ENCODE assay signal across 42 cellular contexts in the genomic region with DNA sequence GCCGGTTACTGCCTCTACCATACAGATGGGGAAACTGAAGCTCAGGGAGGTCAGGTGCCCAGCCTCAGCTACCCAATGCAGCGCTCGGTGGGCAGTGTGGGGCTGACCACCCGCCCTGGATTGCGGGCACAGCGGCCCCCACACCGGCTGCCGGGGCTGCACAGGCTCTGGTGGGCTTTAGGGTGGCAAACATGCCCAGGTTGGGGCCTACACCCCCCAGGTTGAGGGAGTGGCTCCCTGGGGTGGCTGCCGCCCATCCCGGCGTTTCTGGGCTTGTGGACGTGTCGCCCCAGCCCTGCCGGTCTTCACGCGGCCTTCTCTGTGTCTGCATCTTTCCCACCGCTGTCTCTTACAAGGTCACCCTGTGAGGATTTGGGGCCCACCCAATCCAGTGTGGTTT. TPM values are rescaled to one million over a fixed set of nuclear protein-coding genes. Genes with fewer than 3 reads are reported as not detected.
"Had no signal": no experiment of that assay in that cellular context is flagged by ENCODE, and none has a peak within 500 bp of the region (broad histone marks: within the 10 kb centered on the region; RNA-seq: fewer than 3 reads in every experiment).

No MANE protein-coding gene starts in this region.

- H3K4me3 ChIP-seq: adrenal gland, ascending aorta, body of pancreas, breast epithelium, cardiac muscle cell had no signal

- ATAC-seq: activated naive CD4-positive, alpha-beta T cell treated with anti-CD3 and anti-CD28 coated beads, Interleukin-2, amount 50 U/mL, for 72 hours; activated naive CD8-positive, alpha-beta T cell treated with anti-CD3 and anti-CD28 coated beads, Interleukin-2, amount 50 U/mL, for 24 hours; activated T-cell treated with anti-CD3 and anti-CD28 coated beads, Interleukin-2, amount 50 U/mL, for 4 hours; activated T-cell treated with anti-CD3 and anti-CD28 coated beads, Interleukin-2, amount 50 U/mL, for 72 hours; activated T-helper 17 cell treated with anti-CD3 and anti-CD28 coated beads, Interleukin-2, amount 50 U/mL, for 72 hours; body of pancreas had no signal

- H3K27ac ChIP-seq: adrenal gland, ascending aorta, body of pancreas, brain microvascular endothelial cell, breast epithelium, cardiac muscle cell had no signal

- H3K27me3 Mint-ChIP-seq: brain; central memory CD8-positive, alpha-beta T cell had no signal

- H3K9me3 Mint-ChIP-seq: activated naive CD4-positive, alpha-beta T cell treated with anti-CD3 and anti-CD28 coated beads for 36 hours; activated naive CD4-positive, alpha-beta T cell treated with anti-CD3 and anti-CD28 coated beads, Interleukin-2, amount 10 ng/mL, durations not matched to agents 7 days and 5 days; activated naive CD4-positive, alpha-beta T cell treated with anti-CD3 and anti-CD28 coated beads, Interleukin-2, amount 50 U/mL, for 24 hours; activated naive CD4-positive, alpha-beta T cell treated with anti-CD3 and anti-CD28 coated beads, Interleukin-2, amount 50 U/mL, for 72 hours; activated naive CD8-positive, alpha-beta T cell treated with anti-CD3 and anti-CD28 coated beads for 36 hours; activated naive CD8-positive, alpha-beta T cell treated with anti-CD3 and anti-CD28 coated beads, Interleukin-2, amount 10 ng/mL, durations not matched to agents 7 days and 5 days; activated naive CD8-positive, alpha-beta T cell treated with anti-CD3 and anti-CD28 coated beads, Interleukin-2, amount 50 U/mL, for 24 hours; activated T-cell treated with anti-CD3 and anti-CD28 coated beads, Interleukin-2, amount 50 U/mL, for 24 hours; activated T-cell treated with anti-CD3 and anti-CD28 coated beads, Interleukin-2, amount 50 U/mL, for 4 hours; activated T-cell treated with anti-CD3 and anti-CD28 coated beads, Interleukin-2, amount 50 U/mL, for 72 hours; activated T-helper 1 cell treated with anti-CD3 and anti-CD28 coated beads, Interleukin-12 subunit alpha, Interleukin-12 subunit beta, Interleukin-2, Interleukin-4 antibody, amounts not matched to agents 30 ng/mL and 10 ng/mL and 1 ng/mL, durations not matched to agents 14 hours and 24 hours and 36 hours; activated T-helper 17 cell treated with anti-CD3 and anti-CD28 coated beads, Interleukin-2, amount 50 U/mL, for 72 hours; activated T-helper 2 cell treated with anti-CD3 and anti-CD28 coated beads, Interferon-gamma antibody, Interleukin-2, Interleukin-4, amounts not matched to agents 10 μg/mL and 5 μg/mL and 100 μg/mL, durations not matched to agents 14 hours and 24 hours and 36 hours; central memory CD8-positive, alpha-beta T cell had no signal

- H3K36me3 Mint-ChIP-seq: activated naive CD4-positive, alpha-beta T cell treated with anti-CD3 and anti-CD28 coated beads, Interleukin-2, amount 10 ng/mL, durations not matched to agents 7 days and 5 days; activated naive CD4-positive, alpha-beta T cell treated with anti-CD3 and anti-CD28 coated beads, Interleukin-2, amount 50 U/mL, for 24 hours; activated naive CD4-positive, alpha-beta T cell treated with anti-CD3 and anti-CD28 coated beads, Interleukin-2, amount 50 U/mL, for 72 hours; activated naive CD8-positive, alpha-beta T cell; activated naive CD8-positive, alpha-beta T cell treated with anti-CD3 and anti-CD28 coated beads for 36 hours; activated naive CD8-positive, alpha-beta T cell treated with anti-CD3 and anti-CD28 coated beads, Interleukin-2, amount 10 ng/mL, durations not matched to agents 7 days and 5 days; brain had no signal

- DNase-seq: activated effector memory CD4-positive, alpha-beta T cell treated with anti-CD3 and anti-CD28 coated beads, Interleukin-2, amount 50 U/mL, for 16 hours; activated effector memory CD4-positive, alpha-beta T cell treated with Interleukin-2 at 50 U/mL for 16 hours; activated gamma-delta T cell; activated gamma-delta T cell treated with Interleukin-2 at 50 U/mL for 16 hours; activated naive CD4-positive, alpha-beta T cell; activated naive CD4-positive, alpha-beta T cell treated with anti-CD3 and anti-CD28 coated beads for 36 hours; activated naive CD4-positive, alpha-beta T cell treated with anti-CD3 and anti-CD28 coated beads, Interleukin-2, amount 10 ng/mL, durations not matched to agents 7 days and 5 days; activated naive CD4-positive, alpha-beta T cell treated with anti-CD3 and anti-CD28 coated beads, Interleukin-2, amount 50 U/mL, for 16 hours; activated naive CD4-positive, alpha-beta T cell treated with Interleukin-2 at 50 U/mL for 16 hours; activated naive CD8-positive, alpha-beta T cell treated with anti-CD3 and anti-CD28 coated beads for 36 hours; activated naive CD8-positive, alpha-beta T cell treated with anti-CD3 and anti-CD28 coated beads, Interleukin-2, amount 10 ng/mL, durations not matched to agents 7 days and 5 days; activated naive CD8-positive, alpha-beta T cell treated with anti-CD3 and anti-CD28 coated beads, Interleukin-2, amount 50 U/mL, for 24 hours; activated T-cell treated with anti-CD3 and anti-CD28 coated beads, Interleukin-2, amount 50 U/mL, for 1 hour; activated T-cell treated with anti-CD3 and anti-CD28 coated beads, Interleukin-2, amount 50 U/mL, for 24 hours; activated T-cell treated with anti-CD3 and anti-CD28 coated beads, Interleukin-2, amount 50 U/mL, for 4 hours; activated T-cell treated with anti-CD3 and anti-CD28 coated beads, Interleukin-2, amount 50 U/mL, for 48 hours; activated T-cell treated with anti-CD3 and anti-CD28 coated beads, Interleukin-2, amount 50 U/mL, for 72 hours; adrenal gland; amniotic stem cell; amygdala; anterior cingulate cortex; aorta; body of pancreas; brain microvascular endothelial cell; caudate nucleus; central memory CD4-positive, alpha-beta T cell; cerebellar nuclear complex had no signal

- H3K4me1 Mint-ChIP-seq: activated naive CD4-positive, alpha-beta T cell treated with anti-CD3 and anti-CD28 coated beads, Interleukin-2, amount 10 ng/mL, durations not matched to agents 7 days and 5 days; activated naive CD4-positive, alpha-beta T cell treated with anti-CD3 and anti-CD28 coated beads, Interleukin-2, amount 50 U/mL, for 24 hours; activated naive CD8-positive, alpha-beta T cell treated with anti-CD3 and anti-CD28 coated beads for 36 hours; activated naive CD8-positive, alpha-beta T cell treated with anti-CD3 and anti-CD28 coated beads, Interleukin-2, amount 10 ng/mL, durations not matched to agents 7 days and 5 days; activated naive CD8-positive, alpha-beta T cell treated with anti-CD3 and anti-CD28 coated beads, Interleukin-2, amount 50 U/mL, for 24 hours; activated T-helper 17 cell treated with anti-CD3 and anti-CD28 coated beads, Interleukin-2, amount 50 U/mL, for 72 hours; central memory CD8-positive, alpha-beta T cell had no signal

- H3K4me3 Mint-ChIP-seq: activated naive CD4-positive, alpha-beta T cell treated with anti-CD3 and anti-CD28 coated beads for 36 hours; activated naive CD4-positive, alpha-beta T cell treated with anti-CD3 and anti-CD28 coated beads, Interleukin-2, amount 10 ng/mL, durations not matched to agents 7 days and 5 days; activated naive CD4-positive, alpha-beta T cell treated with anti-CD3 and anti-CD28 coated beads, Interleukin-2, amount 50 U/mL, for 24 hours; activated naive CD8-positive, alpha-beta T cell; activated naive CD8-positive, alpha-beta T cell treated with anti-CD3 and anti-CD28 coated beads for 36 hours; activated naive CD8-positive, alpha-beta T cell treated with anti-CD3 and anti-CD28 coated beads, Interleukin-2, amount 10 ng/mL, durations not matched to agents 7 days and 5 days; activated naive CD8-positive, alpha-beta T cell treated with anti-CD3 and anti-CD28 coated beads, Interleukin-2, amount 50 U/mL, for 24 hours; activated T-cell treated with anti-CD3 and anti-CD28 coated beads, Interleukin-2, amount 50 U/mL, for 24 hours; activated T-cell treated with anti-CD3 and anti-CD28 coated beads, Interleukin-2, amount 50 U/mL, for 4 hours; activated T-cell treated with anti-CD3 and anti-CD28 coated beads, Interleukin-2, amount 50 U/mL, for 72 hours; activated T-helper 1 cell treated with anti-CD3 and anti-CD28 coated beads, Interleukin-12 subunit alpha, Interleukin-12 subunit beta, Interleukin-2, Interleukin-4 antibody, amounts not matched to agents 30 ng/mL and 10 ng/mL and 1 ng/mL, durations not matched to agents 14 hours and 24 hours and 36 hours; activated T-helper 17 cell treated with anti-CD3 and anti-CD28 coated beads, Interleukin-2, amount 50 U/mL, for 72 hours; brain; central memory CD8-positive, alpha-beta T cell had no signal

- FAIRE-seq: astrocyte, bronchial epithelial cell had no signal

- H3K36me3 ChIP-seq: adrenal gland, ascending aorta, brain microvascular endothelial cell, breast epithelium, cardiac muscle cell had no signal

- H3K27me3 ChIP-seq: ascending aorta, body of pancreas, cardiac muscle cell had no signal

- H3K9me3 ChIP-seq: adrenal gland, ascending aorta, body of pancreas, breast epithelium had no signal

- H3K27ac Mint-ChIP-seq: activated naive CD4-positive, alpha-beta T cell treated with anti-CD3 and anti-CD28 coated beads for 36 hours; activated naive CD4-positive, alpha-beta T cell treated with anti-CD3 and anti-CD28 coated beads, Interleukin-2, amount 10 ng/mL, durations not matched to agents 7 days and 5 days; activated naive CD4-positive, alpha-beta T cell treated with anti-CD3 and anti-CD28 coated beads, Interleukin-2, amount 50 U/mL, for 24 hours; activated naive CD4-positive, alpha-beta T cell treated with anti-CD3 and anti-CD28 coated beads, Interleukin-2, amount 50 U/mL, for 72 hours; activated naive CD8-positive, alpha-beta T cell; activated naive CD8-positive, alpha-beta T cell treated with anti-CD3 and anti-CD28 coated beads for 36 hours; activated naive CD8-positive, alpha-beta T cell treated with anti-CD3 and anti-CD28 coated beads, Interleukin-2, amount 10 ng/mL, durations not matched to agents 7 days and 5 days; activated naive CD8-positive, alpha-beta T cell treated with anti-CD3 and anti-CD28 coated beads, Interleukin-2, amount 50 U/mL, for 24 hours; activated T-cell treated with anti-CD3 and anti-CD28 coated beads, Interleukin-2, amount 50 U/mL, for 24 hours; activated T-cell treated with anti-CD3 and anti-CD28 coated beads, Interleukin-2, amount 50 U/mL, for 72 hours; activated T-helper 1 cell treated with anti-CD3 and anti-CD28 coated beads, Interleukin-12 subunit alpha, Interleukin-12 subunit beta, Interleukin-2, Interleukin-4 antibody, amounts not matched to agents 30 ng/mL and 10 ng/mL and 1 ng/mL, durations not matched to agents 14 hours and 24 hours and 36 hours; activated T-helper 17 cell treated with anti-CD3 and anti-CD28 coated beads, Interleukin-2, amount 50 U/mL, for 72 hours; activated T-helper 2 cell treated with anti-CD3 and anti-CD28 coated beads, Interferon-gamma antibody, Interleukin-2, Interleukin-4, amounts not matched to agents 10 μg/mL and 5 μg/mL and 100 μg/mL, durations not matched to agents 14 hours and 24 hours and 36 hours; brain had no signal

- H3K4me1 ChIP-seq: adrenal gland, ascending aorta had no signal

RNA-seq across cellular contexts. Expression of a gene that starts 40.9 kb away (rescaled TPM):
- total RNA-seq: activated naive CD4-positive, alpha-beta T cell treated with anti-CD3 and anti-CD28 coated beads for 36 hours; activated naive CD4-positive, alpha-beta T cell treated with anti-CD3 and anti-CD28 coated beads, Interleukin-2, amount 50 U/mL, for 72 hours; activated naive CD8-positive, alpha-beta T cell treated with anti-CD3 and anti-CD28 coated beads for 36 hours; activated naive CD8-positive, alpha-beta T cell treated with anti-CD3 and anti-CD28 coated beads, Interleukin-2, amount 10 ng/mL, durations not matched to agents 7 days and 5 days; activated T-cell treated with anti-CD3 and anti-CD28 coated beads, Interleukin-2, amount 50 U/mL, for 4 hours; activated T-cell treated with anti-CD3 and anti-CD28 coated beads, Interleukin-2, amount 50 U/mL, for 72 hours; activated T-helper 1 cell treated with anti-CD3 and anti-CD28 coated beads, Interleukin-12 subunit alpha, Interleukin-12 subunit beta, Interleukin-2, Interleukin-4 antibody, amounts not matched to agents 30 ng/mL and 10 ng/mL and 1 ng/mL, durations not matched to agents 14 hours and 24 hours and 36 hours; activated T-helper 17 cell treated with anti-CD3 and anti-CD28 coated beads, Interleukin-2, amount 50 U/mL, for 72 hours; activated T-helper 2 cell treated with anti-CD3 and anti-CD28 coated beads, Interferon-gamma antibody, Interleukin-2, Interleukin-4, amounts not matched to agents 10 μg/mL and 5 μg/mL and 100 μg/mL, durations not matched to agents 14 hours and 24 hours and 36 hours; ascending aorta; astrocyte; breast epithelium; bronchial epithelial cell; cardiac muscle cell; cerebellum; chondrocyte had no signal
- polyA plus RNA-seq: cardiac muscle cell had no signal
